8 cellular contexts compared by ENCODE assay signal in genomic region chr20:36773123-36773547, GRCh38. TPM values are rescaled to one million over a fixed set of nuclear protein-coding genes. Genes with fewer than 3 reads are reported as not detected.
DNase-seq lines count a peak whose midpoint lies in the region; ATAC-seq, FAIRE-seq and TF ChIP-seq lines count a peak whose summit lies in the region.

No MANE protein-coding gene starts in this region.

- no peak for TF ChIP-seq RAD21 in GM12878 (IDR thresholded peaks at IDR 0.05; ENCODE audit: insufficient read depth, low read depth, low read length)

- in situ Hi-C loops in GM12878 (cut with MboI), result no loop called here

- H3K4me3 ChIP-seq in GM12878 (peak overlapping the region; percentile 88), lung (peak overlapping the region; percentile 65)

- H3K9me3 ChIP-seq in GM12878 (replicated peaks; ENCODE audit: control insufficient read depth, insufficient read depth, low read length), result no peaks in the 10 kb centered on the region
- H3K9me3 ChIP-seq in lung (ENCODE audit: control insufficient read depth in 2 of 2, insufficient read depth in 1 of 2, low read length in 1 of 2), result no peaks in the 10 kb centered on the region

- peak overlapping the region; percentile 84 for H2AFZ ChIP-seq in GM12878 (ENCODE audit: control insufficient read depth, low read depth, low read length)

- H3K36me3 ChIP-seq in GM12878 (ENCODE audit: control insufficient read depth in 2 of 2, insufficient read depth in 2 of 2, low read length in 1 of 2), result no peaks in the 10 kb centered on the region; a peak in 1 of 4 replicates
- H3K36me3 ChIP-seq in lung (ENCODE audit: control insufficient read depth in 2 of 2, insufficient read depth in 2 of 2, low read length in 2 of 2), result no peaks in the 10 kb centered on the region

- FAIRE-seq in GM12878 (lab: Jason Lieb, UNC) (no peak), H54 (lab: Jason Lieb, UNC) (no peak)

- POLR2A ChIA-PET in GM12878 (lab: Charles Lee), result interaction anchor here (0.5 to 1.6 kb wide), 6 partner anchors 15 to 90 kb away, joined by 3 to 6 read pairs (median 4); partner anchors contain the start of gene NDRG3

- under 1% methylated on average over 19 of the region's 19 CpGs for WGBS in GM12878 (ENCODE audit: insufficient coverage, insufficient replicate concordance, low lambda C conversion rate, missing lambda C conversion rate)
- 3 to 4% methylated on average over 19 of the region's 19 CpGs for WGBS in lung, 2 donors

- SMC1A ChIA-PET in GM12878 (lab: Charles Lee; ENCODE audit: uncharacterized antibody, unreplicated experiment), result interaction anchor here (0.6 to 2.5 kb wide), 6 partner anchors 15 to 110 kb away, joined by 3 to 6 read pairs (median 4); a partner anchor contains a TSS

- peak overlapping the region; percentile 57 for H3K4me2 ChIP-seq in GM12878 (ENCODE audit: control insufficient read depth, insufficient read depth)

- intact Hi-C loops in GM12878 (cut with micrococcal nuclease; ENCODE audit: unreplicated experiment), result loop anchor here (5.0 kb wide), 1 partner anchor 89 kb away; a partner anchor contains a TSS

- no peaks in the 10 kb centered on the region for H3K27me3 ChIP-seq in GM12878 (replicated peaks in 1 of 2; ENCODE audit: control insufficient read depth in 2 of 2, insufficient read depth in 2 of 2, low read length in 1 of 2)
- H3K27me3 ChIP-seq in lung (ENCODE audit: control insufficient read depth, insufficient read depth), result no peaks in the 10 kb centered on the region

- no peak for TF ChIP-seq EP300 in GM12878 (IDR thresholded peaks at IDR 0.05; ENCODE audit: borderline replicate concordance in 1 of 2, control insufficient read depth in 1 of 2, low read depth in 2 of 2, low read length in 2 of 2)

- DNase-seq in GM12878 (ENCODE audit: low read depth, low spot score) (no peak), lung (ENCODE audit: low spot score) (no peak), H54 (ENCODE audit: insufficient read length, low spot score) (no peak), SKM-1 (lab: John Stamatoyannopoulos, UW; ENCODE audit: unreplicated experiment) (no peak)

- TF ChIP-seq POLR2A in GM12878 (IDR thresholded peaks at IDR 0.05; ENCODE audit: low read depth, low read length) (no peak), H54 (IDR thresholded peaks at IDR 0.05; ENCODE audit: low read depth, low read length) (no peak)

- H4K20me1 ChIP-seq in GM12878 (ENCODE audit: control insufficient read depth, insufficient read depth), result no peaks in the 10 kb centered on the region

- peaks cover 10% of the 10 kb centered on the region for H3K79me2 ChIP-seq in GM12878 (ENCODE audit: control insufficient read depth, insufficient read depth, low read length)

- TF ChIP-seq CTCF in GM12878 (IDR thresholded peaks at IDR 0.05 in 2 of 3, conservative IDR thresholded peaks at IDR 0.05 in 1 of 3; ENCODE audit: control insufficient read depth in 2 of 3, extremely low read depth in 1 of 3, insufficient read depth in 1 of 3, low read depth in 3 of 3, low read length in 3 of 3), result no peak
- TF ChIP-seq CTCF in lung (IDR thresholded peaks at IDR 0.05; ENCODE audit: control extremely low read depth, extremely low read depth), result no peak

- H3K4me1 ChIP-seq in GM12878 (ENCODE audit: control insufficient read depth, insufficient read depth, low read length), result peaks cover 35% of the 10 kb centered on the region
- peaks cover 0 to 2% of the 10 kb centered on the region in 2 donors for H3K4me1 ChIP-seq in lung (ENCODE audit: control insufficient read depth in 2 of 2, insufficient read depth in 2 of 2, low read length in 2 of 2)

- RAD21 ChIA-PET in GM12878 (lab: Charles Lee; ENCODE audit: unreplicated experiment), result interaction anchor here (0.6 to 2.1 kb wide), 9 partner anchors 16 to 200 kb away, joined by 3 to 8 read pairs (median 4); partner anchors contain the start of gene TGIF2

- H3K9ac ChIP-seq in GM12878 (ENCODE audit: control insufficient read depth, insufficient read depth, low read length), result peak overlapping the region; percentile 80

- peak; percentile 12 for ATAC-seq in GM18868 (IDR thresholded peaks at IDR 0.05; ENCODE audit: unreplicated experiment)
- ATAC-seq in HG03571 (IDR thresholded peaks at IDR 0.05; ENCODE audit: unreplicated experiment), result peak; percentile 23
- peak; percentile 16 for ATAC-seq in GM12878
- no peak for ATAC-seq in lung (ENCODE audit: insufficient read depth, low FRiP score)
- no peak for ATAC-seq in GM19328 (IDR thresholded peaks at IDR 0.05; ENCODE audit: unreplicated experiment)
- ATAC-seq in GM18858 (IDR thresholded peaks at IDR 0.05; ENCODE audit: unreplicated experiment), result no peak

- peak overlapping the region; percentile 94 for H3K27ac ChIP-seq in GM12878 (ENCODE audit: control insufficient read depth, insufficient read depth)
- H3K27ac ChIP-seq in lung (ENCODE audit: low read depth in 1 of 2, low read length in 1 of 2), result peak overlapping the region; percentile 59 to 98

- BruUV-seq in GM12878 (replicated peaks; lab: Mats Ljungman, UMichigan), result TSS peak; percentile 72

- CTCF ChIA-PET in GM12878 (lab: Yijun Ruan, JAX), result interaction anchor here (0.6 to 3.8 kb wide), 22 partner anchors 9 to 334 kb away, joined by 3 to 32 read pairs (median 6); partner anchors contain the start of genes NDRG3 and RAB5IF

TF ChIP-seq in GM12878, 131 proteins besides CTCF, POLR2A, EP300 and RAD21:
- no peak for TF ChIP-seq USF1 (IDR thresholded peaks at IDR 0.05; ENCODE audit: borderline replicate concordance, extremely low read length, insufficient read depth, low read depth, low read length)
- peak; percentile 35; the same call in 1 of the 2 replicates for TF ChIP-seq GATAD2B (conservative IDR thresholded peaks at IDR 0.05; ENCODE audit: low read depth)

RNA-seq across cellular contexts. Expression of gene DSN1, which starts 0.4 kb away (rescaled TPM):
- 19.3 and 19.8 TPM in 2 replicates for total RNA-seq in GM12878 (2013; cell fraction: nucleolus; rRNA removed)
- total RNA-seq in GM12878 (2014; rRNA removed) (20.3 and 22.0 TPM in 2 replicates), GM12878 (2014; rRNA removed; fragmentation: Illumina TruSeq; extraction: Trizol) (23.1 and 24.0 TPM in 2 replicates), GM12878 (2021) (14.9 and 15.3 TPM in 2 replicates), lung (10 to 100 TPM; 10.5 to 11.0 TPM)
- 14.5 TPM for polyA plus RNA-seq in GM12878 (2011; ENCODE audit: low read depth)
- polyA plus RNA-seq in GM12878 (2011; rRNA removed) (20.9 and 28.5 TPM in 2 replicates), GM12878 (2014; fragmentation: Illumina TruSeq; extraction: Trizol) (25.9 and 28.5 TPM in 2 replicates), GM12878 (2014; fragmentation: Nextera tagmentation; extraction: Ambion mirVana) (10 to 100 TPM; 21.2 to 21.4 TPM), GM12878 (2014; rRNA removed) (19.2 and 21.3 TPM in 2 replicates), GM12878 (2016; fragmentation: Nextera tagmentation; extraction: Ambion mirVana) (10 to 100 TPM; 29.6 to 33.1 TPM), lung (1 to 10 TPM; 5.8 to 8.9 TPM)
- 10.8 and 11.2 TPM in 2 replicates for polyA plus RNA-seq in GM12878 (2011; cell fraction: cytosol; rRNA removed)
- polyA plus RNA-seq in GM12878 (2011; cell fraction: nucleus; rRNA removed), result 6.6 and 9.4 TPM in 2 replicates
- polyA plus RNA-seq in GM12878 (2012), result 11.2 and 15.0 TPM in 2 replicates
- polyA minus RNA-seq in GM12878 (2011; rRNA and poly(A)+ RNA removed), result 7.2 and 8.4 TPM in 2 replicates
- 3.5 and 4.1 TPM in 2 replicates for polyA minus RNA-seq in GM12878 (2011; cell fraction: cytosol; rRNA and poly(A)+ RNA removed)
- polyA minus RNA-seq in GM12878 (2011; cell fraction: nucleus; rRNA and poly(A)+ RNA removed), result 5.6 and 9.4 TPM in 2 replicates

RNA-seq across cellular contexts. Expression of gene NDRG3, which starts 27.2 kb away (rescaled TPM):
- 10.9 and 11.9 TPM in 2 replicates for total RNA-seq in GM12878 (2013; cell fraction: nucleolus; rRNA removed)
- total RNA-seq in GM12878 (2014; rRNA removed) (15.2 and 18.9 TPM in 2 replicates), GM12878 (2014; rRNA removed; fragmentation: Illumina TruSeq; extraction: Trizol) (16.4 and 17.0 TPM in 2 replicates), GM12878 (2021) (17.1 and 17.5 TPM in 2 replicates), lung (10 to 100 TPM; 20.4 to 20.8 TPM)
- polyA plus RNA-seq in GM12878 (2011; ENCODE audit: low read depth), result 9.9 TPM
- polyA plus RNA-seq in GM12878 (2011; rRNA removed) (16.9 and 29.7 TPM in 2 replicates), GM12878 (2014; fragmentation: Illumina TruSeq; extraction: Trizol) (23.9 and 26.5 TPM in 2 replicates), GM12878 (2014; fragmentation: Nextera tagmentation; extraction: Ambion mirVana) (10 to 100 TPM; 11.2 to 12.7 TPM), GM12878 (2014; rRNA removed) (11.8 and 13.0 TPM in 2 replicates), GM12878 (2016; fragmentation: Nextera tagmentation; extraction: Ambion mirVana) (10 to 100 TPM; 14.4 to 14.6 TPM), lung (10 to 100 TPM; 12.2 to 15.0 TPM)
- 20.8 and 26.8 TPM in 2 replicates for polyA plus RNA-seq in GM12878 (2011; cell fraction: cytosol; rRNA removed)
- polyA plus RNA-seq in GM12878 (2011; cell fraction: nucleus; rRNA removed), result 17.0 and 17.4 TPM in 2 replicates
- 10.6 and 11.9 TPM in 2 replicates for polyA plus RNA-seq in GM12878 (2012)
- 18.1 TPM in 2 replicates for polyA minus RNA-seq in GM12878 (2011; rRNA and poly(A)+ RNA removed)
- 9.6 and 11.2 TPM in 2 replicates for polyA minus RNA-seq in GM12878 (2011; cell fraction: cytosol; rRNA and poly(A)+ RNA removed)
- 3.7 and 6.3 TPM in 2 replicates for polyA minus RNA-seq in GM12878 (2011; cell fraction: nucleus; rRNA and poly(A)+ RNA removed)

Comparison
In these comparisons a context has a peak if more than half of its experiments do, and no peak if none do; other contexts are left out.
1. ATAC-seq: peak in GM18868 (single experiment), HG03571 (single experiment) and GM12878 (single experiment); none in lung (single experiment), GM19328 (single experiment) and GM18858 (single experiment).